Comparison of ENCODE assay signal across 8 cellular contexts in genomic region chr11:2312232-2313042, GRCh38. TPM values are rescaled to one million over a fixed set of nuclear protein-coding genes. Genes with fewer than 3 reads are reported as not detected.
DNase-seq lines count a peak whose midpoint lies in the region; ATAC-seq and TF ChIP-seq lines count a peak whose summit lies in the region.

No MANE protein-coding gene starts in this region.

- no peak for TF ChIP-seq POLR2A in esophagus muscularis mucosa (IDR thresholded peaks at IDR 0.05; ENCODE audit: low read depth)

- peaks cover 15% of the 10 kb centered on the region for H3K4me1 Mint-ChIP-seq in activated CD8-positive, alpha-beta T cell treated with anti-CD3 and anti-CD28 coated beads for 36 hours (ENCODE audit: low read depth)

- no peaks in the 10 kb centered on the region for H3K36me3 Mint-ChIP-seq in activated CD8-positive, alpha-beta T cell treated with anti-CD3 and anti-CD28 coated beads for 36 hours (ENCODE audit: low read depth)

- H3K27ac ChIP-seq in PC-9 (0 out of 2 replicates have a peak overlapping the region, but pooled peaks have one; percentile 9), esophagus muscularis mucosa (replicated peaks in 1 of 4) (peak overlapping the region; percentile 54 to 82 (median 64))

- POLR2A ChIA-PET in PC-9 (lab: Charles Lee; ENCODE audit: unreplicated experiment) = no interaction called here
- POLR2A ChIA-PET in activated CD8-positive, alpha-beta T cell treated with anti-CD3 and anti-CD28 coated beads for 36 hours (lab: Charles Lee) = no interaction called here

- H3K27ac Mint-ChIP-seq in activated CD8-positive, alpha-beta T cell treated with anti-CD3 and anti-CD28 coated beads for 36 hours = no peak overlapping the region

- in situ Hi-C loops in G401 (cut with HindIII; ENCODE audit: low sequenced_read_pairs) = no loop called here

- TF ChIP-seq CTCF in PC-9 (conservative IDR thresholded peaks at IDR 0.05) (no peak; the same call in 1 of the 2 replicates), esophagus muscularis mucosa (IDR thresholded peaks at IDR 0.05) (no peak)
- TF ChIP-seq CTCF in activated CD8-positive, alpha-beta T cell treated with anti-CD3 and anti-CD28 coated beads for 36 hours (IDR thresholded peaks at IDR 0.05) = no peak

- no peak for TF ChIP-seq EP300 in esophagus muscularis mucosa (IDR thresholded peaks at IDR 0.05)

- no peak for ATAC-seq in HG02970 (IDR thresholded peaks at IDR 0.05; ENCODE audit: low FRiP score, unreplicated experiment)
- no peak for ATAC-seq in activated CD8-positive, alpha-beta T cell treated with anti-CD3 and anti-CD28 coated beads for 36 hours
- no peak for ATAC-seq in GM18868 (IDR thresholded peaks at IDR 0.05; ENCODE audit: unreplicated experiment)

- no peaks in the 10 kb centered on the region for H3F3A ChIP-seq in PC-9 (ENCODE audit: insufficient read depth, low read depth)

- no peaks in the 10 kb centered on the region for H3K79me2 ChIP-seq in PC-9 (ENCODE audit: low read depth)

- no peaks in the 10 kb centered on the region for H3K9me3 ChIP-seq in PC-9 (ENCODE audit: insufficient read depth, low read depth)
- H3K9me3 ChIP-seq in esophagus muscularis mucosa = peaks cover 0 to 4% (median 2%) of the 10 kb centered on the region in 4 donors

- H3K4me3 ChIP-seq in PC-9 (no peak overlapping the region), esophagus muscularis mucosa (no peak overlapping the region)

- no peak overlapping the region for H2AFZ ChIP-seq in PC-9

- peak; percentile 87 for DNase-seq in EH (ENCODE audit: low read depth)
- peak in 1 of 2 experiments; percentile 37 for DNase-seq in PC-9
- no peak for DNase-seq in esophagus muscularis mucosa (ENCODE audit: extremely low spot score)
- DNase-seq in posterior vena cava (ENCODE audit: low spot score) = peak; percentile 87
- DNase-seq in activated CD8-positive, alpha-beta T cell treated with anti-CD3 and anti-CD28 coated beads for 36 hours = no peak
- no peak for DNase-seq in G401 (ENCODE audit: low spot score)

- WGBS in esophagus muscularis mucosa = 72% methylated on average over 8 of the region's 22 CpGs

- H3K27me3 ChIP-seq in PC-9 (ENCODE audit: insufficient read depth, low read depth) (no peaks in the 10 kb centered on the region), esophagus muscularis mucosa (no peaks in the 10 kb centered on the region)

- BruUV-seq in PC-9 (replicated peaks; lab: Mats Ljungman, UMichigan) = no TSS peak

- no peaks in the 10 kb centered on the region for H3K9me2 ChIP-seq in PC-9 (ENCODE audit: insufficient read depth)

- H3K9me3 Mint-ChIP-seq in activated CD8-positive, alpha-beta T cell treated with anti-CD3 and anti-CD28 coated beads for 36 hours = no peaks in the 10 kb centered on the region

- H3K4me1 ChIP-seq in PC-9 (replicated peaks; ENCODE audit: insufficient read depth) (peaks cover 8% of the 10 kb centered on the region), esophagus muscularis mucosa (peaks cover 33 to 52% (median 48%) of the 10 kb centered on the region in 4 donors)

- no peak overlapping the region for H3K4me3 Mint-ChIP-seq in activated CD8-positive, alpha-beta T cell treated with anti-CD3 and anti-CD28 coated beads for 36 hours

- no peaks in the 10 kb centered on the region for H3K27me3 Mint-ChIP-seq in activated CD8-positive, alpha-beta T cell treated with anti-CD3 and anti-CD28 coated beads for 36 hours

- no peaks in the 10 kb centered on the region for H4K20me1 ChIP-seq in PC-9 (ENCODE audit: insufficient read depth)

- intact Hi-C loops in PC-9 (cut with micrococcal nuclease; ENCODE audit: unreplicated experiment) = no loop called here
- intact Hi-C loops in esophagus muscularis mucosa (cut with DNase I) = no loop called here
- intact Hi-C loops in posterior vena cava (cut with DNase I) = loop anchor here in 1 of 2 donors (5.0 kb wide), 1 partner anchor 70 kb away; no protein-coding TSS in a partner anchor
- intact Hi-C loops in activated CD8-positive, alpha-beta T cell treated with anti-CD3 and anti-CD28 coated beads for 36 hours (cut with micrococcal nuclease) = no loop called here

- CTCF ChIA-PET in PC-9 (lab: Charles Lee) = interaction anchor here (0.5 kb wide), 1 partner anchor 78 kb away, joined by 9 read pairs; no protein-coding TSS in a partner anchor
- CTCF ChIA-PET in activated CD8-positive, alpha-beta T cell treated with anti-CD3 and anti-CD28 coated beads for 36 hours (lab: Charles Lee) = interaction anchor here (0.6 to 1.9 kb wide), 3 partner anchors 8 to 126 kb away, joined by 3 to 8 read pairs (median 4); no protein-coding TSS in a partner anchor

- no peaks in the 10 kb centered on the region for H3K36me3 ChIP-seq in PC-9 (ENCODE audit: low read depth)
- H3K36me3 ChIP-seq in esophagus muscularis mucosa = no peaks in the 10 kb centered on the region

- peak overlapping the region; percentile 7; the same call in 1 of the 2 replicates for H3K4me2 ChIP-seq in PC-9

RNA-seq across cellular contexts. Expression of gene TSPAN32, which starts 10.6 kb away (rescaled TPM):
- total RNA-seq in PC-9 (2021) (not detected in 2 replicates), esophagus muscularis mucosa (1 to 10 TPM in 2 of 4 donors, under 1 TPM in 1, not detected in 1; 0.52 to 3.5 (median 1.2) TPM), posterior vena cava (1 to 10 TPM in 1 of 2 donors, under 1 TPM in 1; 0.76 to 3.6 TPM)
- 1 to 10 TPM; 3.1 to 4.9 TPM for total RNA-seq in activated CD8-positive, alpha-beta T cell treated with anti-CD3 and anti-CD28 coated beads for 36 hours
- total RNA-seq in G401 (2014; rRNA removed; shearing (Covaris generic)) = not detected in 2 replicates

RNA-seq across cellular contexts. Expression of gene C11orf21, which starts 10.7 kb away (rescaled TPM):
- total RNA-seq in PC-9 (2021) (not detected in 2 replicates), esophagus muscularis mucosa (1 to 10 TPM in 1 of 4 donors, under 1 TPM in 2, not detected in 1; 0.29 to 1.2 (median 0.83) TPM), posterior vena cava (1 to 10 TPM; 1.3 to 1.8 TPM)
- total RNA-seq in activated CD8-positive, alpha-beta T cell treated with anti-CD3 and anti-CD28 coated beads for 36 hours = 1 to 10 TPM; 2.1 to 2.2 TPM
- not detected in 2 replicates for total RNA-seq in G401 (2014; rRNA removed; shearing (Covaris generic))

RNA-seq across cellular contexts. Expression of gene ASCL2, which starts 42.0 kb away (rescaled TPM):
- total RNA-seq in PC-9 (2021) = not detected in 2 replicates
- total RNA-seq in esophagus muscularis mucosa = under 1 TPM in 3 of 4 donors, not detected in 1; 0.32 to 0.83 (median 0.42) TPM
- total RNA-seq in posterior vena cava = under 1 TPM; 0.43 to 0.69 TPM
- total RNA-seq in activated CD8-positive, alpha-beta T cell treated with anti-CD3 and anti-CD28 coated beads for 36 hours = 1 to 10 TPM; 2.7 to 3.4 TPM
- total RNA-seq in G401 (2014; rRNA removed; shearing (Covaris generic)) = not detected in 2 replicates

Comparison
In these comparisons a context has a peak if more than half of its experiments do, and no peak if none do; other contexts are left out.
1. DNase-seq: peak in EH (single experiment) and posterior vena cava (single experiment); none in esophagus muscularis mucosa (single experiment), activated CD8-positive, alpha-beta T cell treated with anti-CD3 and anti-CD28 coated beads for 36 hours (single experiment) and G401 (single experiment).